In genomic region chr4:88320780-88321373, GRCh38 we compare ENCODE assay signal across 1 cellular context.
TF ChIP-seq lines count a peak whose summit lies in the region.

No MANE protein-coding gene starts in this region.

TF ChIP-seq in IMR-90, 13 proteins besides CTCF, POLR2A, EP300 and RAD21 (continued from another document):
- no peak for TF ChIP-seq ELK1 (IDR thresholded peaks at IDR 0.05; ENCODE audit: borderline replicate concordance, low read depth, low read length)
